2 cellular contexts compared by ENCODE assay signal in the genomic region with DNA sequence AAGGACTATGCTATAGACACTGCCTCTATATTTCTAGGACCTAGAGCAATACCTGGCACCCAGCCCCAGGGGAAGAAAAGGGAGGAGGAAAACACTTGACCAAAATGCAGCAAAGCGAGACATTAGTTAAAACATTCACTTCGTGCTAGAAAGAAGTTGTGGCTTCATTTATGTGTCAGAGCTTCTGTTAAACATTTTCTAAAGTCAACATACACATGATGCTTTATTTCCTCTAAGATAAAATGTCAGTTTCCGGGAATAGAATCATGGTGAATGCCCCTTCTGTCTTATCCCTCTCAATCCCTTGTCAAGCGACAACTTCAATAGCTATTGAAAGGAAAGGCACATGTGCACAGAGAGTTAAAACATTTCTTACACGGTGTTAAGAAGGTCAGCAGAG.
TF ChIP-seq lines count a peak whose summit lies in the region.

No MANE protein-coding gene starts in this region.

TF ChIP-seq in GM12878, 131 proteins besides CTCF, POLR2A, EP300 and RAD21 (continued from another document):
- TF ChIP-seq, protein P1, sequence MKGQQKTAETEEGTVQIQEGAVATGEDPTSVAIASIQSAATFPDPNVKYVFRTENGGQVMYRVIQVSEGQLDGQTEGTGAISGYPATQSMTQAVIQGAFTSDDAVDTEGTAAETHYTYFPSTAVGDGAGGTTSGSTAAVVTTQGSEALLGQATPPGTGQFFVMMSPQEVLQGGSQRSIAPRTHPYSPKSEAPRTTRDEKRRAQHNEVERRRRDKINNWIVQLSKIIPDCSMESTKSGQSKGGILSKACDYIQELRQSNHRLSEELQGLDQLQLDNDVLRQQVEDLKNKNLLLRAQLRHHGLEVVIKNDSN (IDR thresholded peaks at IDR 0.05; ENCODE audit: borderline replicate concordance, extremely low read length, insufficient read depth, low read depth, low read length), result no peak
- TF ChIP-seq SRF (IDR thresholded peaks at IDR 0.05; ENCODE audit: low read depth in 2 of 2, low read length in 2 of 2), result no peak
- TF ChIP-seq ETV6 (conservative IDR thresholded peaks at IDR 0.05 in 1 of 2, IDR thresholded peaks at IDR 0.05 in 1 of 2; ENCODE audit: borderline replicate concordance in 1 of 2, low read depth in 1 of 2), result no peak
- TF ChIP-seq PKNOX1 (IDR thresholded peaks at IDR 0.05), result no peak
- TF ChIP-seq SUZ12 (IDR thresholded peaks at IDR 0.05; ENCODE audit: unreplicated experiment), result no peak
- no peak for TF ChIP-seq EZH2 (IDR thresholded peaks at IDR 0.05; ENCODE audit: borderline replicate concordance, control insufficient read depth, low read depth, low read length)
- TF ChIP-seq EED (IDR thresholded peaks at IDR 0.05; ENCODE audit: low read depth), result no peak

TF ChIP-seq in SK-N-SH, 30 proteins besides CTCF, POLR2A, EP300 and RAD21 (continued from another document):
- no peak for TF ChIP-seq REST (IDR thresholded peaks at IDR 0.05; ENCODE audit: low read depth, low read length)
- TF ChIP-seq, protein P2, sequence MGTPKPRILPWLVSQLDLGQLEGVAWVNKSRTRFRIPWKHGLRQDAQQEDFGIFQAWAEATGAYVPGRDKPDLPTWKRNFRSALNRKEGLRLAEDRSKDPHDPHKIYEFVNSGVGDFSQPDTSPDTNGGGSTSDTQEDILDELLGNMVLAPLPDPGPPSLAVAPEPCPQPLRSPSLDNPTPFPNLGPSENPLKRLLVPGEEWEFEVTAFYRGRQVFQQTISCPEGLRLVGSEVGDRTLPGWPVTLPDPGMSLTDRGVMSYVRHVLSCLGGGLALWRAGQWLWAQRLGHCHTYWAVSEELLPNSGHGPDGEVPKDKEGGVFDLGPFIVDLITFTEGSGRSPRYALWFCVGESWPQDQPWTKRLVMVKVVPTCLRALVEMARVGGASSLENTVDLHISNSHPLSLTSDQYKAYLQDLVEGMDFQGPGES (IDR thresholded peaks at IDR 0.05; ENCODE audit: low read depth, low read length), result no peak
- TF ChIP-seq GABPA (IDR thresholded peaks at IDR 0.05; ENCODE audit: low read depth), result no peak
- no peak for TF ChIP-seq FOXM1 (IDR thresholded peaks at IDR 0.05; ENCODE audit: low read depth)
- TF ChIP-seq, protein P3, sequence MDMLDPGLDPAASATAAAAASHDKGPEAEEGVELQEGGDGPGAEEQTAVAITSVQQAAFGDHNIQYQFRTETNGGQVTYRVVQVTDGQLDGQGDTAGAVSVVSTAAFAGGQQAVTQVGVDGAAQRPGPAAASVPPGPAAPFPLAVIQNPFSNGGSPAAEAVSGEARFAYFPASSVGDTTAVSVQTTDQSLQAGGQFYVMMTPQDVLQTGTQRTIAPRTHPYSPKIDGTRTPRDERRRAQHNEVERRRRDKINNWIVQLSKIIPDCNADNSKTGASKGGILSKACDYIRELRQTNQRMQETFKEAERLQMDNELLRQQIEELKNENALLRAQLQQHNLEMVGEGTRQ (IDR thresholded peaks at IDR 0.05; ENCODE audit: borderline replicate concordance, low read depth, low read length), result no peak
- TF ChIP-seq MXI1 (IDR thresholded peaks at IDR 0.05; ENCODE audit: low read depth, low read length), result no peak
TF ChIP-seq in SK-N-SH: peak in this region for 0.
